Comparison of ENCODE assay signal across 27 cellular contexts in genomic region chr15:89192771-89193170, GRCh38. TPM values are rescaled to one million over a fixed set of nuclear protein-coding genes. Genes with fewer than 3 reads are reported as not detected.
A peak's percentile ranks its signal among the peaks of the same experiment; 100 is the strongest.
DNase-seq lines count a peak whose midpoint lies in the region; ATAC-seq, FAIRE-seq and TF ChIP-seq lines count a peak whose summit lies in the region.
"Had no signal": no experiment of that assay in that cellular context is flagged by ENCODE, and none has a peak within 500 bp of the region (broad histone marks: within the 10 kb centered on the region; RNA-seq: fewer than 3 reads in every experiment).

No MANE protein-coding gene starts in this region.

- peak overlapping the region; percentile 29 to 30 for H3K27ac Mint-ChIP-seq in natural killer cell
- H3K27ac Mint-ChIP-seq: activated CD4-positive, alpha-beta memory T cell treated with anti-CD3 and anti-CD28 coated beads for 36 hours; mesothelial cell of epicardium; naive thymus-derived CD4-positive, alpha-beta T cell had no signal

- no peak overlapping the region for H2AFZ ChIP-seq in SK-N-SH (ENCODE audit: low read depth)

- DNase-seq in ELR (ENCODE audit: low read depth) = peak; percentile 64
- peak; percentile 44 for DNase-seq in SK-N-SH
- DNase-seq in dermis blood vessel endothelial cell = peak; percentile 65
- no peak for DNase-seq in natural killer cell
- DNase-seq in urothelium cell line (ENCODE audit: low spot score) = no peak
- DNase-seq: activated CD4-positive, alpha-beta memory T cell treated with anti-CD3 and anti-CD28 coated beads for 36 hours; activated CD8-positive, alpha-beta memory T cell treated with anti-CD3 and anti-CD28 coated beads, Interleukin-2, amount 50 U/mL, for 4 hours; activated gamma-delta T cell; adrenal gland; Calu3; DMS79 treated with DMSO at 0.1 percent for 48 hours; effector memory CD8-positive, alpha-beta T cell; naive thymus-derived CD4-positive, alpha-beta T cell; NCI-H1436 treated with DMSO at 0.1 percent for 48 hours; NCI-H345; occipital lobe; SIG-M5; upper lobe of left lung had no signal

- 67% methylated on average over 3 of the region's 3 CpGs for WGBS in SK-N-SH (ENCODE audit: low lambda C conversion rate)

- H3K9me3 Mint-ChIP-seq in natural killer cell = no peaks in the 10 kb centered on the region
- H3K9me3 Mint-ChIP-seq: activated CD4-positive, alpha-beta memory T cell treated with anti-CD3 and anti-CD28 coated beads for 36 hours; effector memory CD8-positive, alpha-beta T cell; mesothelial cell of epicardium; naive thymus-derived CD4-positive, alpha-beta T cell had no signal

- H3K36me3 Mint-ChIP-seq in natural killer cell = peaks cover 37% of the 10 kb centered on the region

- ATAC-seq in natural killer cell (no peak), HG03095 (IDR thresholded peaks at IDR 0.05; ENCODE audit: unreplicated experiment) (no peak), GM18909 (IDR thresholded peaks at IDR 0.05; ENCODE audit: poor library complexity, unreplicated experiment) (no peak)
- ATAC-seq: effector memory CD8-positive, alpha-beta T cell; esophagus mucosa; left lobe of liver; naive thymus-derived CD4-positive, alpha-beta T cell had no signal

- no peaks in the 10 kb centered on the region for H3K9me3 ChIP-seq in SK-N-SH
- H3K9me3 ChIP-seq: adrenal gland, upper lobe of left lung had no signal

- H3K4me3 ChIP-seq in SK-N-SH (ENCODE audit: low read depth in 2 of 2, low read length in 1 of 2) = no peak overlapping the region
- H3K4me3 ChIP-seq: adrenal gland, skin epidermis, upper lobe of left lung had no signal

- H3K27me3 ChIP-seq in SK-N-SH (ENCODE audit: insufficient read depth) = no peaks in the 10 kb centered on the region
- H3K27me3 ChIP-seq: adrenal gland, upper lobe of left lung had no signal

- TF ChIP-seq RAD21 in SK-N-SH (IDR thresholded peaks at IDR 0.05; ENCODE audit: low read length) = no peak

- H3K79me2 ChIP-seq in SK-N-SH (ENCODE audit: insufficient read depth) = no peaks in the 10 kb centered on the region

- peak overlapping the region; percentile 44; the same call in 1 of the 2 replicates for H3K9ac ChIP-seq in SK-N-SH

- H3K9me2 ChIP-seq in SK-N-SH = no peaks in the 10 kb centered on the region

- TF ChIP-seq CTCF in SK-N-SH (IDR thresholded peaks at IDR 0.05) = no peak
- no peak for TF ChIP-seq CTCF in natural killer cell (IDR thresholded peaks at IDR 0.05)

- peaks cover 4 to 9% of the 10 kb centered on the region in 2 experiments; a peak in 1 of 4 replicates for H3K4me1 ChIP-seq in SK-N-SH (ENCODE audit: control insufficient read depth in 1 of 2, insufficient read depth in 2 of 2, low read depth in 1 of 2, low read length in 1 of 2)
- H3K4me1 ChIP-seq: adrenal gland had no signal

- H3K4me3 Mint-ChIP-seq in natural killer cell = no peak overlapping the region
- H3K4me3 Mint-ChIP-seq: activated CD4-positive, alpha-beta memory T cell treated with anti-CD3 and anti-CD28 coated beads for 36 hours; effector memory CD8-positive, alpha-beta T cell; mesothelial cell of epicardium; naive thymus-derived CD4-positive, alpha-beta T cell had no signal

- peaks cover 9% of the 10 kb centered on the region for H3F3A ChIP-seq in SK-N-SH (replicated peaks; ENCODE audit: insufficient read depth)

- H3K36me3 ChIP-seq in SK-N-SH (replicated peaks in 1 of 2; ENCODE audit: control insufficient read depth in 1 of 2, insufficient read depth in 2 of 2, low read length in 1 of 2) = peaks cover 23 to 69% of the 10 kb centered on the region in 2 experiments

- no peak for FAIRE-seq in urothelium cell line (lab: Jason Lieb, UNC)
- FAIRE-seq: colon, RCC 7860 had no signal

- H3K27ac ChIP-seq in SK-N-SH (ENCODE audit: low read depth in 2 of 2, low read length in 1 of 2) = peak overlapping the region; percentile 1 to 80
- H3K27ac ChIP-seq: adrenal gland, HL-60, skin epidermis, upper lobe of left lung had no signal

- H4K20me1 ChIP-seq in SK-N-SH (ENCODE audit: insufficient read depth) = no peaks in the 10 kb centered on the region

- H3K27me3 Mint-ChIP-seq in natural killer cell (ENCODE audit: low read depth in 2 of 2) = no peaks in the 10 kb centered on the region
- H3K27me3 Mint-ChIP-seq: activated CD4-positive, alpha-beta memory T cell treated with anti-CD3 and anti-CD28 coated beads for 36 hours; effector memory CD8-positive, alpha-beta T cell; naive thymus-derived CD4-positive, alpha-beta T cell had no signal

- no peak overlapping the region for H3K4me2 ChIP-seq in SK-N-SH

- peaks cover 1 to 9% of the 10 kb centered on the region in 2 donors for H3K4me1 Mint-ChIP-seq in natural killer cell

- CTCF ChIA-PET in SK-N-SH (lab: Yijun Ruan, JAX) = interaction anchor here (0.7 to 6.6 kb wide), 4 partner anchors 14 to 30 kb away, joined by 3 to 60 read pairs (median 8); no protein-coding TSS in a partner anchor

- intact Hi-C loops in natural killer cell (cut with micrococcal nuclease) = no loop called here

- POLR2A ChIA-PET in SK-N-SH (lab: Yijun Ruan, JAX) = interaction anchor here (0.5 kb wide), 1 partner anchor 382 kb away, joined by 4 read pairs; no protein-coding TSS in a partner anchor

- no peak for TF ChIP-seq EP300 in SK-N-SH (IDR thresholded peaks at IDR 0.05; ENCODE audit: borderline replicate concordance in 1 of 2, low read depth in 1 of 2, low read length in 1 of 2)

TF ChIP-seq in SK-N-SH, 30 proteins besides CTCF, POLR2A, EP300 and RAD21:
- TF ChIP-seq TCF12 (IDR thresholded peaks at IDR 0.05) (peak; percentile 25; the same call in 1 of the 2 replicates), JUND (IDR thresholded peaks at IDR 0.05) (no peak)
- TF ChIP-seq, protein P1, sequence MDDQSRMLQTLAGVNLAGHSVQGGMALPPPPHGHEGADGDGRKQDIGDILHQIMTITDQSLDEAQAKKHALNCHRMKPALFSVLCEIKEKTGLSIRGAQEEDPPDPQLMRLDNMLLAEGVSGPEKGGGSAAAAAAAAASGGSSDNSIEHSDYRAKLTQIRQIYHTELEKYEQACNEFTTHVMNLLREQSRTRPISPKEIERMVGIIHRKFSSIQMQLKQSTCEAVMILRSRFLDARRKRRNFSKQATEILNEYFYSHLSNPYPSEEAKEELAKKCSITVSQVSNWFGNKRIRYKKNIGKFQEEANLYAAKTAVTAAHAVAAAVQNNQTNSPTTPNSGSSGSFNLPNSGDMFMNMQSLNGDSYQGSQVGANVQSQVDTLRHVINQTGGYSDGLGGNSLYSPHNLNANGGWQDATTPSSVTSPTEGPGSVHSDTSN (IDR thresholded peaks at IDR 0.05) = 0 out of 2 replicates have a peak, but pooled peaks have one; percentile 18

RNA-seq across cellular contexts. Expression of gene RLBP1, which starts 28.6 kb away (rescaled TPM):
- not detected in 2 replicates for polyA plus RNA-seq in SK-N-SH (2012; rRNA removed)
- not detected in 2 replicates for polyA plus RNA-seq in SK-N-SH (2012; cell fraction: cytosol; rRNA removed)
- 0.11 TPM in 1 of 2 replicates, not detected in the other for polyA plus RNA-seq in SK-N-SH (2012; cell fraction: nucleus; rRNA removed)
- total RNA-seq in dermis blood vessel endothelial cell (not detected in 2 replicates), natural killer cell (not detected)
- total RNA-seq: activated CD4-positive, alpha-beta memory T cell treated with anti-CD3 and anti-CD28 coated beads for 36 hours; adrenal gland; Calu3; esophagus mucosa; left lobe of liver; mesothelial cell of epicardium; naive thymus-derived CD4-positive, alpha-beta T cell; upper lobe of left lung had no signal
- polyA plus RNA-seq: naive thymus-derived CD4-positive, alpha-beta T cell had no signal

RNA-seq across cellular contexts. Expression of gene FANCI, which starts 51.0 kb away (rescaled TPM):
- polyA plus RNA-seq in SK-N-SH (2012; rRNA removed) = 13.2 and 15.4 TPM in 2 replicates
- polyA plus RNA-seq in SK-N-SH (2012; cell fraction: cytosol; rRNA removed) = 12.7 and 13.3 TPM in 2 replicates
- polyA plus RNA-seq in SK-N-SH (2012; cell fraction: nucleus; rRNA removed) = 18.3 and 30.3 TPM in 2 replicates
- total RNA-seq in dermis blood vessel endothelial cell (23.1 and 59.0 TPM in 2 replicates), natural killer cell (10 to 100 TPM; 22.3 to 27.9 (median 22.7) TPM)

Comparison
In these comparisons a context has a peak if more than half of its experiments do, and no peak if none do; other contexts are left out.
1. DNase-seq: peak in ELR (single experiment), SK-N-SH (single experiment) and dermis blood vessel endothelial cell (single experiment); none in natural killer cell (single experiment) and urothelium cell line (single experiment).